In genomic region chr14:23307687-23308644, GRCh38 we compare ENCODE assay signal across 6 cellular contexts. TPM values are rescaled to one million over a fixed set of nuclear protein-coding genes. Genes with fewer than 3 reads are reported as not detected.
A peak's percentile ranks its signal among the peaks of the same experiment; 100 is the strongest.
DNase-seq lines count a peak whose midpoint lies in the region; ATAC-seq and TF ChIP-seq lines count a peak whose summit lies in the region.

No MANE protein-coding gene starts in this region.

- H3K4me3 Mint-ChIP-seq in MCF 10A (ENCODE audit: unreplicated experiment) = peak overlapping the region; percentile 98
- peak overlapping the region; percentile 94 for H3K4me3 Mint-ChIP-seq in neural progenitor cell

- TF ChIP-seq CTCF in GM06990 (IDR thresholded peaks at IDR 0.05; ENCODE audit: insufficient read depth, low read length, poor library complexity, severe bottlenecking) (no peak), MCF 10A (IDR thresholded peaks at IDR 0.05; ENCODE audit: unreplicated experiment) (no peak), neural progenitor cell (IDR thresholded peaks at IDR 0.05) (no peak)

- no peaks in the 10 kb centered on the region for H4K20me1 ChIP-seq in neural progenitor cell (ENCODE audit: low read depth)

- H3K27me3 Mint-ChIP-seq in MCF 10A (ENCODE audit: insufficient read depth, unreplicated experiment) (no peaks in the 10 kb centered on the region), neural progenitor cell (ENCODE audit: insufficient read depth, low read depth) (no peaks in the 10 kb centered on the region)

- ATAC-seq in GM19467 (IDR thresholded peaks at IDR 0.05; ENCODE audit: unreplicated experiment) = no peak

- DNase-seq in GM06990 (ENCODE audit: extremely low read depth, insufficient read length) (no peak), MCF 10A (ENCODE audit: unreplicated experiment) (peak; percentile 67), neural progenitor cell (ENCODE audit: low spot score) (no peak), NCI-H446 (lab: John Stamatoyannopoulos, UW) (no peak), inferior parietal cortex (ENCODE audit: extremely low spot score) (no peak)

- H3K36me3 Mint-ChIP-seq in MCF 10A (ENCODE audit: insufficient read depth, unreplicated experiment) (peaks cover 48% of the 10 kb centered on the region), neural progenitor cell (peaks cover 20% of the 10 kb centered on the region)

- H3K4me1 Mint-ChIP-seq in MCF 10A (ENCODE audit: insufficient read depth, unreplicated experiment) = peaks cover 26% of the 10 kb centered on the region
- peaks cover 26% of the 10 kb centered on the region for H3K4me1 Mint-ChIP-seq in neural progenitor cell

- BruUV-seq in MCF 10A (replicated peaks; lab: Mats Ljungman, UMichigan) = TSS peak; percentile 67

- peaks cover 12% of the 10 kb centered on the region for H3K36me3 ChIP-seq in GM06990 (ENCODE audit: control insufficient read depth, insufficient read depth, low read length)
- no peaks in the 10 kb centered on the region for H3K36me3 ChIP-seq in neural progenitor cell

- H3K9me3 ChIP-seq in neural progenitor cell (ENCODE audit: low read depth) = no peaks in the 10 kb centered on the region

- H3K9me3 Mint-ChIP-seq in MCF 10A (ENCODE audit: unreplicated experiment) (no peaks in the 10 kb centered on the region), neural progenitor cell (peaks cover 2% of the 10 kb centered on the region)

- H3K4me2 ChIP-seq in neural progenitor cell = peak overlapping the region; percentile 79

- H3F3A ChIP-seq in neural progenitor cell (ENCODE audit: low read depth) = peaks cover 14% of the 10 kb centered on the region

- H3K4me3 ChIP-seq in GM06990 (replicated peaks; ENCODE audit: low read depth, low read length) (peak overlapping the region; percentile 95), neural progenitor cell (peak overlapping the region; percentile 74)

- H2AFZ ChIP-seq in neural progenitor cell (replicated peaks) = no peak overlapping the region

- H3K27me3 ChIP-seq in GM06990 (replicated peaks; ENCODE audit: control insufficient read depth, insufficient read depth, low read length) (no peaks in the 10 kb centered on the region), neural progenitor cell (peaks cover 15% of the 10 kb centered on the region)

- intact Hi-C loops in MCF 10A (cut with micrococcal nuclease) = loop anchor here (2.0 kb wide), 1 partner anchor 13 kb away; the partner anchor contains the start of gene PABPN1

- H3K27ac ChIP-seq in neural progenitor cell = no peak overlapping the region

- H3K27ac Mint-ChIP-seq in MCF 10A (ENCODE audit: low read depth, unreplicated experiment) (peak overlapping the region; percentile 88), neural progenitor cell (peak overlapping the region; percentile 89)

- no peak overlapping the region for H3K9ac ChIP-seq in neural progenitor cell

- POLR2A ChIA-PET in MCF 10A (lab: Yijun Ruan, JAX) = interaction anchor here (0.6 to 14.7 kb wide), 11 partner anchors 12 to 802 kb away, joined by 3 to 339 read pairs (median 4); partner anchors contain the start of genes ACIN1, C14orf119, HOMEZ and PABPN1

- peaks cover 22% of the 10 kb centered on the region for H3K79me2 ChIP-seq in neural progenitor cell (ENCODE audit: low read depth)

- H3K4me1 ChIP-seq in neural progenitor cell = peaks cover 15% of the 10 kb centered on the region

- CTCF ChIA-PET in MCF 10A (lab: Yijun Ruan, JAX) = interaction anchor here (0.6 to 3.9 kb wide), 10 partner anchors 8 to 845 kb away, joined by 3 to 30 read pairs (median 4); partner anchors contain the start of genes DHRS4 and PABPN1

RNA-seq across cellular contexts. Expression of gene BCL2L2, which starts 1.3 kb away (rescaled TPM):
- total RNA-seq in MCF 10A (2022) = 41.2 and 42.5 TPM in 2 replicates
- total RNA-seq in neural progenitor cell (ENCODE audit: low replicate concordance) = 14.9 and 18.0 TPM in 2 replicates

RNA-seq across cellular contexts. Expression of gene PPP1R3E, which starts 5.3 kb away (rescaled TPM):
- 7.2 and 7.8 TPM in 2 replicates for total RNA-seq in MCF 10A (2022)
- 6.3 and 10.6 TPM in 2 replicates for total RNA-seq in neural progenitor cell (ENCODE audit: low replicate concordance)

RNA-seq across cellular contexts. Expression of gene PABPN1, which starts 13.3 kb away (rescaled TPM):
- total RNA-seq in MCF 10A (2022) (153 and 167 TPM in 2 replicates), neural progenitor cell (ENCODE audit: low replicate concordance) (264 and 298 TPM in 2 replicates)

RNA-seq across cellular contexts. Expression of gene HOMEZ, which starts 22.0 kb away (rescaled TPM):
- total RNA-seq in MCF 10A (2022) (6.6 and 9.3 TPM in 2 replicates), neural progenitor cell (ENCODE audit: low replicate concordance) (21.0 and 22.7 TPM in 2 replicates)

RNA-seq across cellular contexts. Expression of gene SLC22A17, which starts 44.7 kb away (rescaled TPM):
- total RNA-seq in MCF 10A (2022) (not detected in 2 replicates), neural progenitor cell (ENCODE audit: low replicate concordance) (22.2 and 80.8 TPM in 2 replicates)
